In genomic region chr17:28317965-28318758, GRCh38 we compare ENCODE assay signal across 8 cellular contexts. TPM values are rescaled to one million over a fixed set of nuclear protein-coding genes. Genes with fewer than 3 reads are reported as not detected.
DNase-seq lines count a peak whose midpoint lies in the region; ATAC-seq, FAIRE-seq and TF ChIP-seq lines count a peak whose summit lies in the region.

No MANE protein-coding gene starts in this region.

- TSS peak; percentile 94 for BruUV-seq in K562 (replicated peaks; lab: Mats Ljungman, UMichigan)

- in situ Hi-C loops in K562 (cut with MboI): no loop called here

- H3K4me1 ChIP-seq in BE2C (no peaks in the 10 kb centered on the region; the same call in 1 of the 2 replicates), K562 (replicated peaks in 1 of 2; ENCODE audit: control insufficient read depth in 2 of 2, insufficient read depth in 2 of 2, low read length in 2 of 2) (peaks cover 31 to 43% of the 10 kb centered on the region in 2 experiments), lower lobe of right lung (peaks cover 22% of the 10 kb centered on the region), aorta (ENCODE audit: control insufficient read depth in 1 of 2, insufficient read depth in 2 of 2, low read length in 2 of 2) (no peaks in the 10 kb centered on the region)

- peak overlapping the region; percentile 78 to 99 for H3K9ac ChIP-seq in K562 (ENCODE audit: insufficient read depth in 1 of 2, low read depth in 2 of 2, low read length in 2 of 2)

- peak; percentile 48; the same call in 1 of the 2 replicates for TF ChIP-seq RAD21 in Ishikawa (IDR thresholded peaks at IDR 0.05; ENCODE audit: low read depth)
- no peak for TF ChIP-seq RAD21 in K562 (CRISPR knock-in tag; conservative IDR thresholded peaks at IDR 0.05 in 1 of 2, IDR thresholded peaks at IDR 0.05 in 1 of 2)

- H3K4me3 ChIP-seq in BE2C (ENCODE audit: low read depth, low read length) (peak overlapping the region; percentile 61), K562 (peak overlapping the region; percentile 56), lower lobe of right lung (peak overlapping the region; percentile 81), aorta (ENCODE audit: low read length in 2 of 2) (peak overlapping the region; percentile 3 to 20)

- 0 out of 2 replicates have a peak, but pooled peaks cover 12% of the 10 kb centered on the region for H4K20me1 ChIP-seq in K562 (replicated peaks; ENCODE audit: control insufficient read depth, insufficient read depth, low read length)

- H2AFZ ChIP-seq in K562 (ENCODE audit: low read depth, low read length): peak overlapping the region; percentile 82

- CTCF ChIA-PET in K562 (lab: Yijun Ruan, JAX; ENCODE audit: low intra/inter-chr PET ratio): no interaction called here

- 2% methylated on average over 40 of the region's 40 CpGs for WGBS in K562 (ENCODE audit: insufficient coverage, low coverage, missing lambda C conversion rate)
- 10% methylated on average over 40 of the region's 40 CpGs for whole genome bisulfite sequencing in aorta, 2 donors

- TF ChIP-seq CTCF in BE2C (IDR thresholded peaks at IDR 0.05; ENCODE audit: low read depth, low read length) (no peak), K562 (IDR thresholded peaks at IDR 0.05 in 2 of 3, conservative IDR thresholded peaks at IDR 0.05 in 1 of 3; ENCODE audit: insufficient read depth in 2 of 3, low read depth in 1 of 3, low read length in 3 of 3) (no peak), lower lobe of right lung (IDR thresholded peaks at IDR 0.05) (no peak)

- intact Hi-C loops in K562 (cut with micrococcal nuclease): loop anchor here (2.0 kb wide), 1 partner anchor 17 kb away; the partner anchor contains the start of genes IFT20 and TNFAIP1
- intact Hi-C loops in lower lobe of right lung (cut with DNase I): no loop called here
- intact Hi-C loops in aorta (cut with DNase I): loop anchor here in 1 of 2 donors (2.0 kb wide), 1 partner anchor 17 kb away; the partner anchor contains the start of genes IFT20 and TNFAIP1

- H3K27me3 ChIP-seq in BE2C (no peaks in the 10 kb centered on the region), K562 (ENCODE audit: control insufficient read depth in 2 of 2, insufficient read depth in 2 of 2, low read length in 2 of 2) (no peaks in the 10 kb centered on the region), lower lobe of right lung (ENCODE audit: low read depth) (no peaks in the 10 kb centered on the region), aorta (ENCODE audit: control insufficient read depth in 1 of 2, insufficient read depth in 2 of 2, low read length in 1 of 2) (no peaks in the 10 kb centered on the region)

- H3K36me3 ChIP-seq in BE2C: peaks cover 4% of the 10 kb centered on the region
- peaks cover 28% of the 10 kb centered on the region for H3K36me3 ChIP-seq in K562 (ENCODE audit: control insufficient read depth, insufficient read depth, low read length)
- H3K36me3 ChIP-seq in lower lobe of right lung: no peaks in the 10 kb centered on the region
- no peaks in the 10 kb centered on the region for H3K36me3 ChIP-seq in aorta (ENCODE audit: control insufficient read depth in 1 of 2, insufficient read depth in 2 of 2, low read length in 1 of 2)

- no peak for TF ChIP-seq EP300 in Ishikawa (IDR thresholded peaks at IDR 0.05; ENCODE audit: borderline replicate concordance)
- TF ChIP-seq EP300 in K562 (IDR thresholded peaks at IDR 0.05; ENCODE audit: low read length): no peak

- DNase-seq in BE2C (peak; percentile 16), K562 (ENCODE audit: extremely low read depth in 1 of 4, low spot score in 3 of 4) (peak; percentile 47 to 61 (median 60)), lower lobe of right lung (no peak), aorta (peak in 1 of 2 donors; percentile 74)
- DNase-seq in stimulated activated CD4-positive, alpha-beta T cell treated with anti-CD3 and anti-CD28 coated beads, Interleukin-4, amount 100 ng/mL, for 4 hours: no peak

- no peaks in the 10 kb centered on the region for H3K9me1 ChIP-seq in K562 (ENCODE audit: control insufficient read depth, insufficient read depth, low read length)

- H3K4me2 ChIP-seq in K562 (ENCODE audit: insufficient read depth, low read length): peak overlapping the region; percentile 93

- H3K9me3 ChIP-seq in BE2C (no peaks in the 10 kb centered on the region), K562 (replicated peaks; ENCODE audit: control insufficient read depth, insufficient read depth, low read depth, low read length) (no peaks in the 10 kb centered on the region), lower lobe of right lung (no peaks in the 10 kb centered on the region), aorta (ENCODE audit: control insufficient read depth, low read length) (no peaks in the 10 kb centered on the region)

- TF ChIP-seq POLR2A in K562 (conservative IDR thresholded peaks at IDR 0.05): no peak

- POLR2A ChIA-PET in K562 (lab: Yijun Ruan, JAX): interaction anchor here (0.6 to 4.9 kb wide), 8 partner anchors 10 to 915 kb away, joined by 3 to 62 read pairs (median 6); partner anchors contain the start of genes IFT20 and TNFAIP1

- H3K27ac ChIP-seq in K562 (ENCODE audit: extremely low read depth, low read depth, low read length): peak overlapping the region; percentile 81
- H3K27ac ChIP-seq in lower lobe of right lung: peak overlapping the region; percentile 64
- H3K27ac ChIP-seq in aorta (ENCODE audit: low read depth in 1 of 2, low read length in 2 of 2): no peak overlapping the region

- peak; percentile 10 for ATAC-seq in GM18909 (IDR thresholded peaks at IDR 0.05; ENCODE audit: poor library complexity, unreplicated experiment)
- ATAC-seq in K562: peak; percentile 38
- ATAC-seq in lower lobe of right lung: peak; percentile 1 to 16
- ATAC-seq in aorta (ENCODE audit: low FRiP score): peak; percentile 2
- no peak for ATAC-seq in HG03342 (IDR thresholded peaks at IDR 0.05; ENCODE audit: unreplicated experiment)

- FAIRE-seq in K562 (lab: Jason Lieb, UNC): no peak

- peaks cover 64% of the 10 kb centered on the region for H3K79me2 ChIP-seq in K562 (ENCODE audit: control insufficient read depth, insufficient read depth, low read length)

RNA-seq across cellular contexts. Expression of gene TMEM97, which starts 0.8 kb away (rescaled TPM):
- polyA plus RNA-seq in BE2C (2012; ENCODE audit: insufficient read depth, insufficient read length, low read depth): 24.7 TPM
- 75.7 and 97.1 TPM in 2 replicates for total RNA-seq in K562 (2011; cell fraction: chromatin; rRNA removed; ENCODE audit: low replicate concordance)
- 85.3 and 101 TPM in 2 replicates for total RNA-seq in K562 (2011; cell fraction: nucleolus; rRNA removed)
- 131 and 163 TPM in 2 replicates for total RNA-seq in K562 (2011; cell fraction: nucleoplasm; rRNA removed)
- 59.6 and 71.8 TPM in 2 replicates for total RNA-seq in K562 (2014; rRNA removed)
- 83.1 and 87.7 TPM in 2 replicates for total RNA-seq in K562 (2014; rRNA removed; fragmentation: Illumina TruSeq; extraction: Trizol)
- 72.0 and 74.0 TPM in 2 replicates for total RNA-seq in K562 (2015; rRNA removed; fragmentation: Illumina TruSeq; extraction: Trizol)
- 65.3 and 67.5 TPM in 2 replicates for total RNA-seq in K562 (2021)
- polyA plus RNA-seq in K562 (2011; rRNA removed): 88.3 and 117 TPM in 2 replicates
- 45.5 and 66.1 TPM in 2 replicates for polyA plus RNA-seq in K562 (2011; cell fraction: cytosol; rRNA removed)
- 24.8 and 32.2 TPM in 2 replicates for polyA plus RNA-seq in K562 (2011; cell fraction: nucleus; rRNA removed)
- 40.4 and 49.6 TPM in 2 replicates for polyA plus RNA-seq in K562 (2012)
- 89.6 and 121 TPM in 2 replicates for polyA plus RNA-seq in K562 (2014; fragmentation: Illumina TruSeq; extraction: Trizol)
- 10 to 100 TPM; 76.0 to 95.3 TPM for polyA plus RNA-seq in K562 (2014; fragmentation: Nextera tagmentation; extraction: Ambion mirVana)
- 34.6 and 44.9 TPM in 2 replicates for polyA plus RNA-seq in K562 (2014; rRNA removed)
- 66.9 and 80.3 TPM in 2 replicates for polyA minus RNA-seq in K562 (2011; rRNA and poly(A)+ RNA removed)
- 31.5 and 44.4 TPM in 2 replicates for polyA minus RNA-seq in K562 (2011; cell fraction: cytosol; rRNA and poly(A)+ RNA removed)
- 12.5 and 15.9 TPM in 2 replicates for polyA minus RNA-seq in K562 (2011; cell fraction: nucleus; rRNA and poly(A)+ RNA removed)
- 51.5 TPM for total RNA-seq in lower lobe of right lung
- total RNA-seq in aorta: 1 to 10 TPM; 2.5 to 4.1 TPM
- polyA plus RNA-seq in aorta: 1 to 10 TPM; 1.5 to 1.8 TPM

RNA-seq across cellular contexts. Expression of gene IFT20, which starts 17.1 kb away (rescaled TPM):
- 19.5 TPM for polyA plus RNA-seq in BE2C (2012; ENCODE audit: insufficient read depth, insufficient read length, low read depth)
- total RNA-seq in K562 (2011; cell fraction: chromatin; rRNA removed; ENCODE audit: low replicate concordance): 58.5 and 63.2 TPM in 2 replicates
- 42.5 and 42.8 TPM in 2 replicates for total RNA-seq in K562 (2011; cell fraction: nucleolus; rRNA removed)
- total RNA-seq in K562 (2011; cell fraction: nucleoplasm; rRNA removed): 44.1 and 49.8 TPM in 2 replicates
- total RNA-seq in K562 (2014; rRNA removed) (25.1 and 25.5 TPM in 2 replicates), K562 (2014; rRNA removed; fragmentation: Illumina TruSeq; extraction: Trizol) (20.9 and 26.8 TPM in 2 replicates), K562 (2015; rRNA removed; fragmentation: Illumina TruSeq; extraction: Trizol) (14.3 and 14.6 TPM in 2 replicates), K562 (2021) (20.1 and 25.2 TPM in 2 replicates), lower lobe of right lung (33.2 TPM), aorta (10 to 100 TPM; 34.5 to 37.2 TPM)
- polyA plus RNA-seq in K562 (2011; rRNA removed) (35.8 and 38.6 TPM in 2 replicates), K562 (2014; fragmentation: Illumina TruSeq; extraction: Trizol) (19.0 and 19.4 TPM in 2 replicates), K562 (2014; fragmentation: Nextera tagmentation; extraction: Ambion mirVana) (10 to 100 TPM; 11.2 to 17.7 TPM), K562 (2014; rRNA removed) (37.6 and 45.4 TPM in 2 replicates), aorta (10 to 100 TPM; 70.7 to 74.3 TPM)
- 15.7 and 17.9 TPM in 2 replicates for polyA plus RNA-seq in K562 (2011; cell fraction: cytosol; rRNA removed)
- 54.6 and 62.4 TPM in 2 replicates for polyA plus RNA-seq in K562 (2011; cell fraction: nucleus; rRNA removed)
- polyA plus RNA-seq in K562 (2012): 20.5 and 42.0 TPM in 2 replicates
- polyA minus RNA-seq in K562 (2011; rRNA and poly(A)+ RNA removed): 9.2 and 9.9 TPM in 2 replicates
- polyA minus RNA-seq in K562 (2011; cell fraction: cytosol; rRNA and poly(A)+ RNA removed): 4.6 and 7.2 TPM in 2 replicates
- 10.8 and 16.7 TPM in 2 replicates for polyA minus RNA-seq in K562 (2011; cell fraction: nucleus; rRNA and poly(A)+ RNA removed)

RNA-seq across cellular contexts. Expression of gene TNFAIP1, which starts 17.4 kb away (rescaled TPM):
- polyA plus RNA-seq in BE2C (2012; ENCODE audit: insufficient read depth, insufficient read length, low read depth): 21.0 TPM
- 14.5 and 38.2 TPM in 2 replicates for total RNA-seq in K562 (2011; cell fraction: chromatin; rRNA removed; ENCODE audit: low replicate concordance)
- 22.8 and 26.7 TPM in 2 replicates for total RNA-seq in K562 (2011; cell fraction: nucleolus; rRNA removed)
- total RNA-seq in K562 (2011; cell fraction: nucleoplasm; rRNA removed): 22.7 and 28.9 TPM in 2 replicates
- total RNA-seq in K562 (2014; rRNA removed) (9.0 and 15.1 TPM in 2 replicates), K562 (2014; rRNA removed; fragmentation: Illumina TruSeq; extraction: Trizol) (6.3 and 8.2 TPM in 2 replicates), K562 (2015; rRNA removed; fragmentation: Illumina TruSeq; extraction: Trizol) (7.7 and 8.0 TPM in 2 replicates), K562 (2021) (18.9 and 20.1 TPM in 2 replicates), lower lobe of right lung (56.1 TPM), aorta (10 to 100 TPM; 51.1 to 68.9 TPM)
- polyA plus RNA-seq in K562 (2011; rRNA removed) (13.7 and 18.8 TPM in 2 replicates), K562 (2014; fragmentation: Illumina TruSeq; extraction: Trizol) (15.2 and 15.4 TPM in 2 replicates), K562 (2014; fragmentation: Nextera tagmentation; extraction: Ambion mirVana) (1 to 10 TPM; 2.1 to 2.9 TPM), K562 (2014; rRNA removed) (8.1 and 15.4 TPM in 2 replicates), aorta (10 to 100 TPM; 11.7 to 16.2 TPM)
- 10.8 and 23.2 TPM in 2 replicates for polyA plus RNA-seq in K562 (2011; cell fraction: cytosol; rRNA removed)
- polyA plus RNA-seq in K562 (2011; cell fraction: nucleus; rRNA removed): 40.2 and 69.4 TPM in 2 replicates
- 11.5 and 17.0 TPM in 2 replicates for polyA plus RNA-seq in K562 (2012)
- 7.3 and 16.7 TPM in 2 replicates for polyA minus RNA-seq in K562 (2011; rRNA and poly(A)+ RNA removed)
- 21.0 and 35.8 TPM in 2 replicates for polyA minus RNA-seq in K562 (2011; cell fraction: cytosol; rRNA and poly(A)+ RNA removed)
- polyA minus RNA-seq in K562 (2011; cell fraction: nucleus; rRNA and poly(A)+ RNA removed): 12.4 and 16.7 TPM in 2 replicates

RNA-seq across cellular contexts. Expression of gene POLDIP2, which starts 39.2 kb away (rescaled TPM):
- 88.1 TPM for polyA plus RNA-seq in BE2C (2012; ENCODE audit: insufficient read depth, insufficient read length, low read depth)
- total RNA-seq in K562 (2011; cell fraction: chromatin; rRNA removed; ENCODE audit: low replicate concordance): 13.2 and 36.1 TPM in 2 replicates
- 33.4 and 34.0 TPM in 2 replicates for total RNA-seq in K562 (2011; cell fraction: nucleolus; rRNA removed)
- 27.2 and 30.3 TPM in 2 replicates for total RNA-seq in K562 (2011; cell fraction: nucleoplasm; rRNA removed)
- total RNA-seq in K562 (2014; rRNA removed): 121 and 122 TPM in 2 replicates
- 59.5 and 62.7 TPM in 2 replicates for total RNA-seq in K562 (2014; rRNA removed; fragmentation: Illumina TruSeq; extraction: Trizol)
- total RNA-seq in K562 (2015; rRNA removed; fragmentation: Illumina TruSeq; extraction: Trizol): 70.6 and 71.4 TPM in 2 replicates
- 106 and 108 TPM in 2 replicates for total RNA-seq in K562 (2021)
- 64.6 and 105 TPM in 2 replicates for polyA plus RNA-seq in K562 (2011; rRNA removed)
- polyA plus RNA-seq in K562 (2011; cell fraction: cytosol; rRNA removed): 64.6 and 142 TPM in 2 replicates
- polyA plus RNA-seq in K562 (2011; cell fraction: nucleus; rRNA removed): 48.3 and 71.0 TPM in 2 replicates
- 89.9 and 120 TPM in 2 replicates for polyA plus RNA-seq in K562 (2012)
- 127 and 137 TPM in 2 replicates for polyA plus RNA-seq in K562 (2014; fragmentation: Illumina TruSeq; extraction: Trizol)
- 10 to 100 TPM; 22.0 to 25.1 TPM for polyA plus RNA-seq in K562 (2014; fragmentation: Nextera tagmentation; extraction: Ambion mirVana)
- polyA plus RNA-seq in K562 (2014; rRNA removed): 104 and 109 TPM in 2 replicates
- 31.5 and 60.7 TPM in 2 replicates for polyA minus RNA-seq in K562 (2011; rRNA and poly(A)+ RNA removed)
- 27.9 and 61.6 TPM in 2 replicates for polyA minus RNA-seq in K562 (2011; cell fraction: cytosol; rRNA and poly(A)+ RNA removed)
- polyA minus RNA-seq in K562 (2011; cell fraction: nucleus; rRNA and poly(A)+ RNA removed): 14.4 and 16.8 TPM in 2 replicates
- 54.7 TPM for total RNA-seq in lower lobe of right lung
- total RNA-seq in aorta: 10 to 100 TPM; 40.1 to 42.5 TPM
- 10 to 100 TPM; 36.6 to 41.4 TPM for polyA plus RNA-seq in aorta

RNA-seq across cellular contexts. Expression of gene SEBOX, which starts 46.8 kb away (rescaled TPM):
- polyA plus RNA-seq in BE2C (2012; ENCODE audit: insufficient read depth, insufficient read length, low read depth): not detected
- not detected in 2 replicates for total RNA-seq in K562 (2011; cell fraction: chromatin; rRNA removed; ENCODE audit: low replicate concordance)
- not detected in 2 replicates for total RNA-seq in K562 (2011; cell fraction: nucleolus; rRNA removed)
- not detected in 2 replicates for total RNA-seq in K562 (2011; cell fraction: nucleoplasm; rRNA removed)
- total RNA-seq in K562 (2014; rRNA removed): not detected in 2 replicates
- total RNA-seq in K562 (2014; rRNA removed; fragmentation: Illumina TruSeq; extraction: Trizol): not detected in 2 replicates
- not detected in 2 replicates for total RNA-seq in K562 (2015; rRNA removed; fragmentation: Illumina TruSeq; extraction: Trizol)
- not detected in 2 replicates for total RNA-seq in K562 (2021)
- not detected in 2 replicates for polyA plus RNA-seq in K562 (2011; rRNA removed)
- not detected in 2 replicates for polyA plus RNA-seq in K562 (2011; cell fraction: cytosol; rRNA removed)
- polyA plus RNA-seq in K562 (2011; cell fraction: nucleus; rRNA removed): not detected in 2 replicates
- not detected in 2 replicates for polyA plus RNA-seq in K562 (2012)
- not detected in 2 replicates for polyA plus RNA-seq in K562 (2014; fragmentation: Illumina TruSeq; extraction: Trizol)
- not detected for polyA plus RNA-seq in K562 (2014; fragmentation: Nextera tagmentation; extraction: Ambion mirVana)
- not detected in 2 replicates for polyA plus RNA-seq in K562 (2014; rRNA removed)
- polyA minus RNA-seq in K562 (2011; rRNA and poly(A)+ RNA removed): not detected in 2 replicates
- not detected in 2 replicates for polyA minus RNA-seq in K562 (2011; cell fraction: cytosol; rRNA and poly(A)+ RNA removed)
- not detected in 2 replicates for polyA minus RNA-seq in K562 (2011; cell fraction: nucleus; rRNA and poly(A)+ RNA removed)
- total RNA-seq in lower lobe of right lung: not detected
- total RNA-seq in aorta: not detected
- polyA plus RNA-seq in aorta: not detected

Comparison
In these comparisons a context has a peak if more than half of its experiments do, and no peak if none do; other contexts are left out.
1. DNase-seq: peak in BE2C (single experiment) and K562 (4 of 4); none in lower lobe of right lung (single experiment) and stimulated activated CD4-positive, alpha-beta T cell treated with anti-CD3 and anti-CD28 coated beads, Interleukin-4, amount 100 ng/mL, for 4 hours (0 of 2).
2. H3K4me3 ChIP-seq: peak in every context shown above with its lines; median percentile 81 in lower lobe of right lung; 61 in BE2C; 56 in K562; 12 in aorta.
3. H3K27ac ChIP-seq: peak in K562 (single experiment) and lower lobe of right lung (single experiment); none in aorta (0 of 2).
4. RNA of gene TMEM97, which starts 0.8 kb away (total RNA-seq): 59.6 to 163 TPM in K562 and 51.5 TPM in lower lobe of right lung (single experiment); 2.5 to 4.1 TPM in aorta; every median in the first group is over 10 times any median in the second.